Comparison of ENCODE assay signal across 19 cellular contexts in genomic region chr7:147775564-147775963, GRCh38.
DNase-seq lines count a peak whose midpoint lies in the region.
"Had no signal": no experiment of that assay in that cellular context is flagged by ENCODE, and none has a peak within 500 bp of the region (broad histone marks: within the 10 kb centered on the region; RNA-seq: fewer than 3 reads in every experiment).

No MANE protein-coding gene starts in this region.

- H3K79me2 ChIP-seq in mesendoderm (ENCODE audit: control insufficient read depth, insufficient read depth, low read length): no peaks in the 10 kb centered on the region

- H3K4me1 ChIP-seq in mesendoderm (ENCODE audit: control insufficient read depth, low read depth, low read length): no peaks in the 10 kb centered on the region
- H3K4me1 ChIP-seq: esophagus squamous epithelium, HAP-1, heart left ventricle, thyroid gland had no signal

- H2AK5ac ChIP-seq in mesendoderm (ENCODE audit: low read length): no peak overlapping the region

- no peak overlapping the region for H3K18ac ChIP-seq in mesendoderm (ENCODE audit: low read length)

- no peak overlapping the region for H3K27ac ChIP-seq in mesendoderm (ENCODE audit: low read depth, low read length)
- H3K27ac ChIP-seq: esophagus squamous epithelium, heart left ventricle, thyroid gland, VCaP had no signal

- no peak overlapping the region for H3K9ac ChIP-seq in mesendoderm (ENCODE audit: low read length)

- no peak overlapping the region for H4K8ac ChIP-seq in mesendoderm (ENCODE audit: low read depth, low read length)

- H3K56ac ChIP-seq in mesendoderm (ENCODE audit: low read length): no peak overlapping the region

- H2BK5ac ChIP-seq in mesendoderm (ENCODE audit: low read length): no peak overlapping the region

- no peak overlapping the region for H2BK120ac ChIP-seq in mesendoderm (ENCODE audit: low read depth, low read length)

- DNase-seq in DMS53 (lab: John Stamatoyannopoulos, UW): peak; percentile 84
- DNase-seq in NCI-H2081 (lab: John Stamatoyannopoulos, UW): peak; percentile 55 to 88
- peak; percentile 63 for DNase-seq in OCI-M1 (lab: John Stamatoyannopoulos, UW)
- peak; percentile 6 for DNase-seq in mesendoderm
- no peak for DNase-seq in NCI-H2227 (lab: John Stamatoyannopoulos, UW; ENCODE audit: unreplicated experiment)
- no peak for DNase-seq in AG08395 (ENCODE audit: low spot score)
- no peak for DNase-seq in HuH-7.5 (ENCODE audit: low spot score)
- no peak for DNase-seq in stimulated activated CD4-positive, alpha-beta T cell treated with anti-CD3 and anti-CD28 coated beads, Interleukin-2, amount 100 ng/mL, for 24 hours
- DNase-seq: DMS79; effector CD4-positive, alpha-beta T cell; esophagus squamous epithelium; heart left ventricle; Kasumi-1; naive thymus-derived CD8-positive, alpha-beta T cell; NCI-H1694 treated with DMSO at 0.1 percent for 48 hours; small intestine; thyroid gland had no signal

- H3K27me3 ChIP-seq in mesendoderm (ENCODE audit: insufficient read depth, low read length, poor library complexity): no peaks in the 10 kb centered on the region
- H3K27me3 ChIP-seq: esophagus squamous epithelium, heart left ventricle, thyroid gland had no signal

- H3K23ac ChIP-seq in mesendoderm (ENCODE audit: low read length): no peak overlapping the region

- H3K4me3 ChIP-seq in mesendoderm (ENCODE audit: low read length): no peak overlapping the region
- H3K4me3 ChIP-seq: esophagus squamous epithelium, HAP-1, heart left ventricle, thyroid gland had no signal

- no peak overlapping the region for H2BK15ac ChIP-seq in mesendoderm (replicated peaks; ENCODE audit: low read depth)

- H4K5ac ChIP-seq in mesendoderm (ENCODE audit: low read length): no peak overlapping the region

- H3K4ac ChIP-seq in mesendoderm (ENCODE audit: low read depth, low read length): no peak overlapping the region

- H3K36me3 ChIP-seq in mesendoderm (ENCODE audit: control insufficient read depth, insufficient read depth, low read length): no peaks in the 10 kb centered on the region
- H3K36me3 ChIP-seq: esophagus squamous epithelium, HAP-1, heart left ventricle, thyroid gland had no signal

- no peak overlapping the region for H3K4me2 ChIP-seq in mesendoderm (ENCODE audit: low read length)

- H3K79me1 ChIP-seq in mesendoderm (ENCODE audit: low read length): no peaks in the 10 kb centered on the region

Comparison
In these comparisons a context has a peak if more than half of its experiments do, and no peak if none do; other contexts are left out.
1. DNase-seq: peak in DMS53 (single experiment), NCI-H2081 (2 of 2), OCI-M1 (single experiment) and mesendoderm (single experiment); none in NCI-H2227 (single experiment), AG08395 (single experiment), HuH-7.5 (single experiment) and stimulated activated CD4-positive, alpha-beta T cell treated with anti-CD3 and anti-CD28 coated beads, Interleukin-2, amount 100 ng/mL, for 24 hours (0 of 2).